ENCODE assay signal across 8 cellular contexts in the genomic region with DNA sequence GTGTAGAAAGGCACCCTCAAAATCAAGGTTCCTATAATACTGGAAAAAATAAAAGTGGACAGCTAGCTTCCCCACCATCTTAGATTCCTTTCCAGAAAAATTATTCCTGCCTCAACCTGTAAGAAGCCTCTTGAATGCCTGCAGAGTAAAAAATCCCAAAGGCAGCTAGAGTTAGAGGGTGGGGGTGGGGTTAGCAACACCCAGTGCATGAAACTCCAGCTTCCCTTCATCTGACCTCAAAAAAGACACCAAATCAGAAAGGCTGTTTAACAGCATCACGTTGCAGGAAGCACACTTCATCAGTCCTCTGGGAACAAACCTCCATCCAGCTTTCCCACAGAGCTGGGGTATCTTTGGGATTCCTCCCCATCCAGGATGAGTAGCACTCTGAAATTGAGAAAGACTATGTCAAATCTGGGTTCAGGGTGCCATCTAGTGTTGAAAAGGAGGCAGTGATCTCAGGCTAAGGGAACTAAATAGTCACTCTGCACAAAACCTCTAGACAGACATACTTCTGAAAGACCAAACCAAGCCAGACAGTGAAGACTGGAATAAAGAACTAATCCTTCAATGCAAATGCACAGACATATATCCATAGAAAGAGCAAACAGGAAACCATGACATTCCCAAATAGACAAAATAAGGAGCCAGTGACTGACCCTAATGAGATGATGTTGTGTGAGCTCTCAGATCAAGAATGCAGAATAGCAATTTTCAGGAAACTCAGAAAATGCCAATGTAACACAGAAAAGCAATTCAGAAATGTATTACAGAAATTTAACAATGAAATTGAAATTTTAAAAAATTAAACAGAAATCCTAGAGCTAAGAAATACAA.
DNase-seq lines count a peak whose midpoint lies in the region; ATAC-seq and TF ChIP-seq lines count a peak whose summit lies in the region.

No MANE protein-coding gene starts in this region.

- H3K4me1 ChIP-seq in HEK293 (ENCODE audit: control insufficient read depth, insufficient read depth, low read length) = no peaks in the 10 kb centered on the region
- no peaks in the 10 kb centered on the region for H3K4me1 ChIP-seq in right cardiac atrium (ENCODE audit: control insufficient read depth, insufficient read depth, low read length)
- no peaks in the 10 kb centered on the region for H3K4me1 ChIP-seq in suprapubic skin

- TF ChIP-seq EP300 in suprapubic skin (IDR thresholded peaks at IDR 0.05) = no peak

- POLR2A ChIA-PET in activated naive CD8-positive, alpha-beta T cell treated with anti-CD3 and anti-CD28 coated beads, Interleukin-2, amount 10 ng/mL, durations not matched to agents 7 days and 5 days (lab: Charles Lee) = no interaction called here
- POLR2A ChIA-PET in HEK293 (lab: Yijun Ruan, JAX) = no interaction called here

- no peak overlapping the region for H3K4me3 Mint-ChIP-seq in activated naive CD8-positive, alpha-beta T cell treated with anti-CD3 and anti-CD28 coated beads, Interleukin-2, amount 10 ng/mL, durations not matched to agents 7 days and 5 days
- no peak overlapping the region for H3K4me3 Mint-ChIP-seq in activated naive CD8-positive, alpha-beta T cell treated with anti-CD3 and anti-CD28 coated beads, Interleukin-2, amount 50 U/mL, for 24 hours
- no peak overlapping the region for H3K4me3 Mint-ChIP-seq in activated T-cell treated with anti-CD3 and anti-CD28 coated beads, Interleukin-2, amount 50 U/mL, for 24 hours

- TF ChIP-seq CTCF in HEK293 (tag by site-specific recombination; IDR thresholded peaks at IDR 0.05) = 0 out of 2 replicates have a peak, but pooled peaks have one; percentile 38
- TF ChIP-seq CTCF in suprapubic skin (IDR thresholded peaks at IDR 0.05) = peak; percentile 28 to 44

- intact Hi-C loops in right cardiac atrium (cut with DNase I) = loop anchor here in 1 of 4 donors (10.0 kb wide), 1 partner anchor 58 kb away; no protein-coding TSS in a partner anchor

- peaks cover 3% of the 10 kb centered on the region for H3K4me1 Mint-ChIP-seq in activated naive CD8-positive, alpha-beta T cell treated with anti-CD3 and anti-CD28 coated beads, Interleukin-2, amount 10 ng/mL, durations not matched to agents 7 days and 5 days
- peaks cover 4% of the 10 kb centered on the region for H3K4me1 Mint-ChIP-seq in activated naive CD8-positive, alpha-beta T cell treated with anti-CD3 and anti-CD28 coated beads, Interleukin-2, amount 50 U/mL, for 24 hours
- peaks cover 3% of the 10 kb centered on the region for H3K4me1 Mint-ChIP-seq in activated T-cell treated with anti-CD3 and anti-CD28 coated beads, Interleukin-2, amount 50 U/mL, for 24 hours (ENCODE audit: low read depth)

- H3K9me3 ChIP-seq in HEK293 (ENCODE audit: control insufficient read depth, insufficient read depth, low read depth, low read length) = peaks cover 2% of the 10 kb centered on the region
- no peaks in the 10 kb centered on the region for H3K9me3 ChIP-seq in right cardiac atrium (ENCODE audit: control insufficient read depth, low read length)
- no peaks in the 10 kb centered on the region for H3K9me3 ChIP-seq in suprapubic skin

- CTCF ChIA-PET in HEK293 (lab: Yijun Ruan, JAX) = interaction anchor here (0.5 to 1.7 kb wide), 14 partner anchors 10 to 637 kb away, joined by 3 to 14 read pairs (median 3); no protein-coding TSS in a partner anchor

- no peak overlapping the region for H3K27ac Mint-ChIP-seq in activated naive CD8-positive, alpha-beta T cell treated with anti-CD3 and anti-CD28 coated beads, Interleukin-2, amount 10 ng/mL, durations not matched to agents 7 days and 5 days
- no peak overlapping the region for H3K27ac Mint-ChIP-seq in activated naive CD8-positive, alpha-beta T cell treated with anti-CD3 and anti-CD28 coated beads, Interleukin-2, amount 50 U/mL, for 24 hours
- no peak overlapping the region for H3K27ac Mint-ChIP-seq in activated T-cell treated with anti-CD3 and anti-CD28 coated beads, Interleukin-2, amount 50 U/mL, for 24 hours

- 13% methylated on average over 1 of the region's 1 CpG for WGBS in right cardiac atrium
- 13% methylated on average over 1 of the region's 1 CpG for WGBS in suprapubic skin

- no peak overlapping the region for H3K27ac ChIP-seq in HEK293 (ENCODE audit: extremely low read depth, low read depth, low read length)
- no peak overlapping the region for H3K27ac ChIP-seq in right cardiac atrium (ENCODE audit: low read length)
- no peak overlapping the region for H3K27ac ChIP-seq in suprapubic skin

- no peaks in the 10 kb centered on the region for H3K36me3 ChIP-seq in HEK293 (ENCODE audit: control insufficient read depth in 2 of 2, insufficient read depth in 1 of 2, low read length in 2 of 2)
- no peaks in the 10 kb centered on the region for H3K36me3 ChIP-seq in suprapubic skin

- peaks cover 37% of the 10 kb centered on the region for H3K36me3 Mint-ChIP-seq in activated naive CD8-positive, alpha-beta T cell treated with anti-CD3 and anti-CD28 coated beads, Interleukin-2, amount 10 ng/mL, durations not matched to agents 7 days and 5 days
- H3K36me3 Mint-ChIP-seq in activated naive CD8-positive, alpha-beta T cell treated with anti-CD3 and anti-CD28 coated beads, Interleukin-2, amount 50 U/mL, for 24 hours (ENCODE audit: low read depth) = peaks cover 32% of the 10 kb centered on the region
- H3K36me3 Mint-ChIP-seq in activated T-cell treated with anti-CD3 and anti-CD28 coated beads, Interleukin-2, amount 50 U/mL, for 24 hours (ENCODE audit: low read depth) = peaks cover 32% of the 10 kb centered on the region

- H3K4me3 ChIP-seq in HEK293 (ENCODE audit: low read depth, low read length) = no peak overlapping the region
- H3K4me3 ChIP-seq in right cardiac atrium (ENCODE audit: low read length) = no peak overlapping the region
- H3K4me3 ChIP-seq in suprapubic skin = no peak overlapping the region

- ATAC-seq in activated naive CD8-positive, alpha-beta T cell treated with anti-CD3 and anti-CD28 coated beads, Interleukin-2, amount 10 ng/mL, durations not matched to agents 7 days and 5 days (ENCODE audit: low read depth) = peak; percentile 47
- no peak for ATAC-seq in activated naive CD8-positive, alpha-beta T cell treated with anti-CD3 and anti-CD28 coated beads, Interleukin-2, amount 50 U/mL, for 24 hours
- ATAC-seq in right cardiac atrium (peak; percentile 38 to 49), HG02588 (IDR thresholded peaks at IDR 0.05; ENCODE audit: unreplicated experiment) (no peak)

- no peak for TF ChIP-seq POLR2A in suprapubic skin (IDR thresholded peaks at IDR 0.05)

- peak; percentile 14 for DNase-seq in activated naive CD8-positive, alpha-beta T cell treated with anti-CD3 and anti-CD28 coated beads, Interleukin-2, amount 10 ng/mL, durations not matched to agents 7 days and 5 days
- DNase-seq in activated naive CD8-positive, alpha-beta T cell treated with anti-CD3 and anti-CD28 coated beads, Interleukin-2, amount 50 U/mL, for 24 hours = no peak
- DNase-seq in NCI-H2029 (lab: John Stamatoyannopoulos, UW) (peak; percentile 1), right cardiac atrium (no peak), suprapubic skin (ENCODE audit: low spot score in 2 of 2) (no peak)
- DNase-seq in activated T-cell treated with anti-CD3 and anti-CD28 coated beads, Interleukin-2, amount 50 U/mL, for 24 hours = peak; percentile 32

- H3K9me3 Mint-ChIP-seq in activated naive CD8-positive, alpha-beta T cell treated with anti-CD3 and anti-CD28 coated beads, Interleukin-2, amount 10 ng/mL, durations not matched to agents 7 days and 5 days = peaks cover 3% of the 10 kb centered on the region
- no peaks in the 10 kb centered on the region for H3K9me3 Mint-ChIP-seq in activated naive CD8-positive, alpha-beta T cell treated with anti-CD3 and anti-CD28 coated beads, Interleukin-2, amount 50 U/mL, for 24 hours
- peaks cover 2% of the 10 kb centered on the region for H3K9me3 Mint-ChIP-seq in activated T-cell treated with anti-CD3 and anti-CD28 coated beads, Interleukin-2, amount 50 U/mL, for 24 hours

- no peaks in the 10 kb centered on the region for H3K27me3 Mint-ChIP-seq in activated naive CD8-positive, alpha-beta T cell treated with anti-CD3 and anti-CD28 coated beads, Interleukin-2, amount 10 ng/mL, durations not matched to agents 7 days and 5 days
- no peaks in the 10 kb centered on the region for H3K27me3 Mint-ChIP-seq in activated naive CD8-positive, alpha-beta T cell treated with anti-CD3 and anti-CD28 coated beads, Interleukin-2, amount 50 U/mL, for 24 hours
- H3K27me3 Mint-ChIP-seq in activated T-cell treated with anti-CD3 and anti-CD28 coated beads, Interleukin-2, amount 50 U/mL, for 24 hours = peaks cover 25% of the 10 kb centered on the region

- H3K27me3 ChIP-seq in right cardiac atrium (ENCODE audit: control insufficient read depth, insufficient read depth) = no peaks in the 10 kb centered on the region
- H3K27me3 ChIP-seq in suprapubic skin = no peaks in the 10 kb centered on the region

TF ChIP-seq in HEK293, 187 proteins besides CTCF, POLR2A, EP300 and RAD21 (continues in another document):
- TF ChIP-seq ZNF629 (tag by site-specific recombination; IDR thresholded peaks at IDR 0.05) (no peak), ZIC2 (tag by site-specific recombination; IDR thresholded peaks at IDR 0.05) (no peak), OVOL3 (tag by site-specific recombination; IDR thresholded peaks at IDR 0.05) (no peak), ZNF433 (tag by site-specific recombination; IDR thresholded peaks at IDR 0.05; ENCODE audit: low read depth) (no peak), ZNF660 (tag by site-specific recombination; IDR thresholded peaks at IDR 0.05) (peak; percentile 62; the same call in 1 of the 2 replicates), ZNF211 (tag by site-specific recombination; IDR thresholded peaks at IDR 0.05; ENCODE audit: low read depth) (no peak)
- TF ChIP-seq, protein P1, sequence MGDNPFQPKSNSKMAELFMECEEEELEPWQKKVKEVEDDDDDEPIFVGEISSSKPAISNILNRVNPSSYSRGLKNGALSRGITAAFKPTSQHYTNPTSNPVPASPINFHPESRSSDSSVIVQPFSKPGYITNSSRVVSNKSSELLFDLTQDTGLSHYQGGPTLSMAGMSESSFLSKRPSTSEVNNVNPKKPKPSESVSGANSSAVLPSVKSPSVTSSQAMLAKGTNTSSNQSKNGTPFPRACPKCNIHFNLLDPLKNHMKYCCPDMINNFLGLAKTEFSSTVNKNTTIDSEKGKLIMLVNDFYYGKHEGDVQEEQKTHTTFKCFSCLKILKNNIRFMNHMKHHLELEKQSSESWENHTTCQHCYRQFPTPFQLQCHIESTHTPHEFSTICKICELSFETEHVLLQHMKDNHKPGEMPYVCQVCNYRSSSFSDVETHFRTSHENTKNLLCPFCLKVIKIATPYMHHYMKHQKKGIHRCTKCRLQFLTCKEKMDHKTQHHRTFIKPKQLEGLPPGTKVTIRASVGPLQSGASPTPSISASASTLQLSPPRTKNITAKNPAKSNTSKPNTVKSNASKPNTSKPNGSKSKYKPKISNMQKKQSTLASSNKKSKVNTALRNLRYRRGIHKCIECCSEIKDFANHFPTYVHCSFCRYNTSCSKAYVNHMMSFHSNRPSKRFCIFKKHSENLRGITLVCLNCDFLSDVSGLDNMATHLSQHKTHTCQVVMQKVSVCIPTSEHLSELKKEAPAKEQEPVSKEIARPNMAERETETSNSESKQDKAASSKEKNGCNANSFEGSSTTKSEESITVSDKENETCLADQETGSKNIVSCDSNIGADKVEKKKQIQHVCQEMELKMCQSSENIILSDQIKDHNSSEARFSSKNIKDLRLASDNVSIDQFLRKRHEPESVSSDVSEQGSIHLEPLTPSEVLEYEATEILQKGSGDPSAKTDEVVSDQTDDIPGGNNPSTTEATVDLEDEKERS (tag by site-specific recombination; IDR thresholded peaks at IDR 0.05) = no peak

Comparison
In these comparisons a context has a peak if more than half of its experiments do, and no peak if none do; other contexts are left out.
1. ATAC-seq: peak in activated naive CD8-positive, alpha-beta T cell treated with anti-CD3 and anti-CD28 coated beads, Interleukin-2, amount 10 ng/mL, durations not matched to agents 7 days and 5 days (single experiment) and right cardiac atrium (2 of 2); none in activated naive CD8-positive, alpha-beta T cell treated with anti-CD3 and anti-CD28 coated beads, Interleukin-2, amount 50 U/mL, for 24 hours (single experiment) and HG02588 (single experiment).
2. DNase-seq: peak in activated naive CD8-positive, alpha-beta T cell treated with anti-CD3 and anti-CD28 coated beads, Interleukin-2, amount 10 ng/mL, durations not matched to agents 7 days and 5 days (single experiment), NCI-H2029 (single experiment) and activated T-cell treated with anti-CD3 and anti-CD28 coated beads, Interleukin-2, amount 50 U/mL, for 24 hours (single experiment); none in activated naive CD8-positive, alpha-beta T cell treated with anti-CD3 and anti-CD28 coated beads, Interleukin-2, amount 50 U/mL, for 24 hours (single experiment), right cardiac atrium (0 of 3) and suprapubic skin (0 of 2).